1 cellular context compared by ENCODE assay signal in the genomic region with DNA sequence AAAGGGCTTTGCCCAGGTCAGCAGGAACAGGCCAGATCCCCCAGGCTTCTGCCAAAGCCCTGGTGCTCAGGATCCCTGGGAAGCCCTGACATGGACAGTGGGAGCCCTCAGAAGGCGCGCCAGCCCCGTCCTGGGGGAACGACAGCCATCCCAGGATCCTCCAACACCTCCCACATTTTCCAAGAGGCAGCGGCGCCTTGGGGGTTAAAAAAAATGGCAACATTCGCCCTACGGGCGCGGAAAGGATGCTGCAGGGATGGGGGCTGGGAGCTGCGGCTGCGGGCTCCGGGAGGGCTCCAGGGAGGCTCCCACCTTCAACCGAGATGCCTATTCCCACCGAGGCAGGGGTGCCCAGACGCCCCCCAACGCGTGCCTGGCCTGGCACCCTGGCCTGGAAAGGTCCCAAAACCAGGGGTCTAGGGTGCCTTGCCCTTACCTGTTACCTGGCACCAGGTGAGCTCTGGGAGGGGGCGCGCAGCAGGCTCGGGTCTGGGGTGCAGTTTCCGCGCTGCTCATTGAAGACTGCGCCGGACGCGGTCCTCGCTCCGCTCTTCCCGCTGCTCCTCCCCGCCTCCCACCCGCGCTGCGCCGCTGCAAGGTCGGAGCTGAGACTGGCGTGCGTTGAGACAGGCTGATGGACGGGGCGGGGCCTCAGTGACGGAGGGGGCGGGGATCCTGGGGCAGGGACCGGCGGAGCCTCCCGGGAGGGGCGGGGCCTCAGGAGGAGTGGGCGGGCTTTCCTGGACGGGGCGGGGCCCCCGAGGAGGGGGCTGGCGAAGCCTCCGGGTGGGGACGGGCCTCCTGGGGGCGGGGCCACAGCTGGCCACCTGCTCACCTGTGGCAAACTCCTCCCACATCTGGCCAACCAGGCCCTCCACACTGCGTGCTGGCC.
A peak's percentile ranks its signal among the peaks of the same experiment; 100 is the strongest.
TF ChIP-seq lines count a peak whose summit lies in the region.

A gene (minus strand): TSS at position 613 of the 892 bp plus-strand sequence. CDS start 6,228 bp downstream, outside the sequence.

TF ChIP-seq in H1, 55 proteins besides CTCF, POLR2A, EP300 and RAD21 (continued from another document):
- TF ChIP-seq CTBP2 (IDR thresholded peaks at IDR 0.05; ENCODE audit: borderline replicate concordance, insufficient read depth, insufficient read length, low read length) (no peak), TAF1 (IDR thresholded peaks at IDR 0.05; ENCODE audit: low read depth, low read length) (0 out of 2 replicates have a peak, but pooled peaks have one; percentile 18), CREB1 (IDR thresholded peaks at IDR 0.05) (peak; percentile 30; the same call in 1 of the 2 replicates), BCL11A (IDR thresholded peaks at IDR 0.05; ENCODE audit: low read depth in 2 of 2, low read length in 2 of 2) (no peak), SP1 (IDR thresholded peaks at IDR 0.05; ENCODE audit: low read depth, low read length) (peak; percentile 79), SP2 (IDR thresholded peaks at IDR 0.05; ENCODE audit: low read length) (no peak), ASH2L (IDR thresholded peaks at IDR 0.05; ENCODE audit: low read length) (peak; percentile 38), KDM5A (IDR thresholded peaks at IDR 0.05; ENCODE audit: low read length) (no peak), GABPA (IDR thresholded peaks at IDR 0.05; ENCODE audit: borderline replicate concordance, insufficient read depth, low read length) (no peak), SAP30 (IDR thresholded peaks at IDR 0.05; ENCODE audit: insufficient read depth, insufficient replicate concordance, low read length) (no peak), JUND (IDR thresholded peaks at IDR 0.05; ENCODE audit: low read length) (no peak), KDM4A (IDR thresholded peaks at IDR 0.05; ENCODE audit: low read depth, low read length, severe bottlenecking) (peak; percentile 83), TBP (IDR thresholded peaks at IDR 0.05; ENCODE audit: low read depth, low read length) (no peak), POLR2AphosphoS5 (IDR thresholded peaks at IDR 0.05; ENCODE audit: low read depth, low read length) (no peak), GTF2F1 (IDR thresholded peaks at IDR 0.05; ENCODE audit: borderline replicate concordance, low read depth, low read length) (no peak), MAFK (IDR thresholded peaks at IDR 0.05; ENCODE audit: low read depth, low read length) (no peak), EZH2 (IDR thresholded peaks at IDR 0.05; ENCODE audit: low read depth, low read length, severe bottlenecking) (no peak), SRF (IDR thresholded peaks at IDR 0.05; ENCODE audit: low read depth, low read length) (no peak), SUZ12 (IDR thresholded peaks at IDR 0.05; ENCODE audit: low read length) (no peak), SP4 (IDR thresholded peaks at IDR 0.05; ENCODE audit: low read length) (0 out of 2 replicates have a peak, but pooled peaks have one; percentile 31), RNF2 (IDR thresholded peaks at IDR 0.05; ENCODE audit: borderline replicate concordance, low read depth, low read length, missing control alignments, poor library complexity, severe bottlenecking) (no peak), BACH1 (IDR thresholded peaks at IDR 0.05; ENCODE audit: low read length) (no peak; the same call in 1 of the 2 replicates), HDAC6 (IDR thresholded peaks at IDR 0.05; ENCODE audit: low read depth, low read length) (no peak), HDAC2 (IDR thresholded peaks at IDR 0.05; ENCODE audit: borderline replicate concordance in 1 of 2, low read depth in 2 of 2, low read length in 2 of 2) (no peak), CBX5 (IDR thresholded peaks at IDR 0.05; ENCODE audit: low read depth, low read length) (no peak), KDM1A (IDR thresholded peaks at IDR 0.05; ENCODE audit: borderline replicate concordance, low read length) (no peak), SIRT6 (IDR thresholded peaks at IDR 0.05; ENCODE audit: low read length) (no peak), SIN3A (conservative IDR thresholded peaks at IDR 0.05 in 1 of 2, IDR thresholded peaks at IDR 0.05 in 1 of 2; ENCODE audit: low read depth in 1 of 2, low read length in 2 of 2) (no peak; a peak in 1 of 4 replicates), YY1 (IDR thresholded peaks at IDR 0.05; ENCODE audit: low read depth, low read length) (peak; percentile 49; the same call in 1 of the 2 replicates), ZNF274 (IDR thresholded peaks at IDR 0.05; ENCODE audit: borderline replicate concordance, extremely low read depth, low read length) (no peak), BRCA1 (IDR thresholded peaks at IDR 0.05; ENCODE audit: low read depth, low read length) (no peak), TCF12 (IDR thresholded peaks at IDR 0.05; ENCODE audit: low read depth, low read length) (no peak), FOSL1 (IDR thresholded peaks at IDR 0.05; ENCODE audit: insufficient read depth, low read depth, low read length) (no peak), TAF7 (optimal IDR thresholded peaks at IDR 0.05; ENCODE audit: borderline replicate concordance, low read depth, low read length) (no peak), TEAD4 (IDR thresholded peaks at IDR 0.05; ENCODE audit: low read depth, low read length) (no peak), PHF8 (conservative IDR thresholded peaks at IDR 0.05; ENCODE audit: low read depth, low read length) (no peak), CBX8 (IDR thresholded peaks at IDR 0.05; ENCODE audit: borderline replicate concordance, low read depth, low read length) (no peak), POU5F1 (IDR thresholded peaks at IDR 0.05; ENCODE audit: low read depth, low read length) (no peak)
- TF ChIP-seq, protein P1, sequence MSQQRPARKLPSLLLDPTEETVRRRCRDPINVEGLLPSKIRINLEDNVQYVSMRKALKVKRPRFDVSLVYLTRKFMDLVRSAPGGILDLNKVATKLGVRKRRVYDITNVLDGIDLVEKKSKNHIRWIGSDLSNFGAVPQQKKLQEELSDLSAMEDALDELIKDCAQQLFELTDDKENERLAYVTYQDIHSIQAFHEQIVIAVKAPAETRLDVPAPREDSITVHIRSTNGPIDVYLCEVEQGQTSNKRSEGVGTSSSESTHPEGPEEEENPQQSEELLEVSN (IDR thresholded peaks at IDR 0.05): 0 out of 2 replicates have a peak, but pooled peaks have one; percentile 20
- TF ChIP-seq, protein P2, sequence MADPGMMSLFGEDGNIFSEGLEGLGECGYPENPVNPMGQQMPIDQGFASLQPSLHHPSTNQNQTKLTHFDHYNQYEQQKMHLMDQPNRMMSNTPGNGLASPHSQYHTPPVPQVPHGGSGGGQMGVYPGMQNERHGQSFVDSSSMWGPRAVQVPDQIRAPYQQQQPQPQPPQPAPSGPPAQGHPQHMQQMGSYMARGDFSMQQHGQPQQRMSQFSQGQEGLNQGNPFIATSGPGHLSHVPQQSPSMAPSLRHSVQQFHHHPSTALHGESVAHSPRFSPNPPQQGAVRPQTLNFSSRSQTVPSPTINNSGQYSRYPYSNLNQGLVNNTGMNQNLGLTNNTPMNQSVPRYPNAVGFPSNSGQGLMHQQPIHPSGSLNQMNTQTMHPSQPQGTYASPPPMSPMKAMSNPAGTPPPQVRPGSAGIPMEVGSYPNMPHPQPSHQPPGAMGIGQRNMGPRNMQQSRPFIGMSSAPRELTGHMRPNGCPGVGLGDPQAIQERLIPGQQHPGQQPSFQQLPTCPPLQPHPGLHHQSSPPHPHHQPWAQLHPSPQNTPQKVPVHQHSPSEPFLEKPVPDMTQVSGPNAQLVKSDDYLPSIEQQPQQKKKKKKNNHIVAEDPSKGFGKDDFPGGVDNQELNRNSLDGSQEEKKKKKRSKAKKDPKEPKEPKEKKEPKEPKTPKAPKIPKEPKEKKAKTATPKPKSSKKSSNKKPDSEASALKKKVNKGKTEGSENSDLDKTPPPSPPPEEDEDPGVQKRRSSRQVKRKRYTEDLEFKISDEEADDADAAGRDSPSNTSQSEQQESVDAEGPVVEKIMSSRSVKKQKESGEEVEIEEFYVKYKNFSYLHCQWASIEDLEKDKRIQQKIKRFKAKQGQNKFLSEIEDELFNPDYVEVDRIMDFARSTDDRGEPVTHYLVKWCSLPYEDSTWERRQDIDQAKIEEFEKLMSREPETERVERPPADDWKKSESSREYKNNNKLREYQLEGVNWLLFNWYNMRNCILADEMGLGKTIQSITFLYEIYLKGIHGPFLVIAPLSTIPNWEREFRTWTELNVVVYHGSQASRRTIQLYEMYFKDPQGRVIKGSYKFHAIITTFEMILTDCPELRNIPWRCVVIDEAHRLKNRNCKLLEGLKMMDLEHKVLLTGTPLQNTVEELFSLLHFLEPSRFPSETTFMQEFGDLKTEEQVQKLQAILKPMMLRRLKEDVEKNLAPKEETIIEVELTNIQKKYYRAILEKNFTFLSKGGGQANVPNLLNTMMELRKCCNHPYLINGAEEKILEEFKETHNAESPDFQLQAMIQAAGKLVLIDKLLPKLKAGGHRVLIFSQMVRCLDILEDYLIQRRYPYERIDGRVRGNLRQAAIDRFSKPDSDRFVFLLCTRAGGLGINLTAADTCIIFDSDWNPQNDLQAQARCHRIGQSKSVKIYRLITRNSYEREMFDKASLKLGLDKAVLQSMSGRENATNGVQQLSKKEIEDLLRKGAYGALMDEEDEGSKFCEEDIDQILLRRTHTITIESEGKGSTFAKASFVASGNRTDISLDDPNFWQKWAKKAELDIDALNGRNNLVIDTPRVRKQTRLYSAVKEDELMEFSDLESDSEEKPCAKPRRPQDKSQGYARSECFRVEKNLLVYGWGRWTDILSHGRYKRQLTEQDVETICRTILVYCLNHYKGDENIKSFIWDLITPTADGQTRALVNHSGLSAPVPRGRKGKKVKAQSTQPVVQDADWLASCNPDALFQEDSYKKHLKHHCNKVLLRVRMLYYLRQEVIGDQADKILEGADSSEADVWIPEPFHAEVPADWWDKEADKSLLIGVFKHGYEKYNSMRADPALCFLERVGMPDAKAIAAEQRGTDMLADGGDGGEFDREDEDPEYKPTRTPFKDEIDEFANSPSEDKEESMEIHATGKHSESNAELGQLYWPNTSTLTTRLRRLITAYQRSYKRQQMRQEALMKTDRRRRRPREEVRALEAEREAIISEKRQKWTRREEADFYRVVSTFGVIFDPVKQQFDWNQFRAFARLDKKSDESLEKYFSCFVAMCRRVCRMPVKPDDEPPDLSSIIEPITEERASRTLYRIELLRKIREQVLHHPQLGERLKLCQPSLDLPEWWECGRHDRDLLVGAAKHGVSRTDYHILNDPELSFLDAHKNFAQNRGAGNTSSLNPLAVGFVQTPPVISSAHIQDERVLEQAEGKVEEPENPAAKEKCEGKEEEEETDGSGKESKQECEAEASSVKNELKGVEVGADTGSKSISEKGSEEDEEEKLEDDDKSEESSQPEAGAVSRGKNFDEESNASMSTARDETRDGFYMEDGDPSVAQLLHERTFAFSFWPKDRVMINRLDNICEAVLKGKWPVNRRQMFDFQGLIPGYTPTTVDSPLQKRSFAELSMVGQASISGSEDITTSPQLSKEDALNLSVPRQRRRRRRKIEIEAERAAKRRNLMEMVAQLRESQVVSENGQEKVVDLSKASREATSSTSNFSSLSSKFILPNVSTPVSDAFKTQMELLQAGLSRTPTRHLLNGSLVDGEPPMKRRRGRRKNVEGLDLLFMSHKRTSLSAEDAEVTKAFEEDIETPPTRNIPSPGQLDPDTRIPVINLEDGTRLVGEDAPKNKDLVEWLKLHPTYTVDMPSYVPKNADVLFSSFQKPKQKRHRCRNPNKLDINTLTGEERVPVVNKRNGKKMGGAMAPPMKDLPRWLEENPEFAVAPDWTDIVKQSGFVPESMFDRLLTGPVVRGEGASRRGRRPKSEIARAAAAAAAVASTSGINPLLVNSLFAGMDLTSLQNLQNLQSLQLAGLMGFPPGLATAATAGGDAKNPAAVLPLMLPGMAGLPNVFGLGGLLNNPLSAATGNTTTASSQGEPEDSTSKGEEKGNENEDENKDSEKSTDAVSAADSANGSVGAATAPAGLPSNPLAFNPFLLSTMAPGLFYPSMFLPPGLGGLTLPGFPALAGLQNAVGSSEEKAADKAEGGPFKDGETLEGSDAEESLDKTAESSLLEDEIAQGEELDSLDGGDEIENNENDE (IDR thresholded peaks at IDR 0.05; ENCODE audit: insufficient replicate concordance, low read length): no peak
- TF ChIP-seq, protein P3, sequence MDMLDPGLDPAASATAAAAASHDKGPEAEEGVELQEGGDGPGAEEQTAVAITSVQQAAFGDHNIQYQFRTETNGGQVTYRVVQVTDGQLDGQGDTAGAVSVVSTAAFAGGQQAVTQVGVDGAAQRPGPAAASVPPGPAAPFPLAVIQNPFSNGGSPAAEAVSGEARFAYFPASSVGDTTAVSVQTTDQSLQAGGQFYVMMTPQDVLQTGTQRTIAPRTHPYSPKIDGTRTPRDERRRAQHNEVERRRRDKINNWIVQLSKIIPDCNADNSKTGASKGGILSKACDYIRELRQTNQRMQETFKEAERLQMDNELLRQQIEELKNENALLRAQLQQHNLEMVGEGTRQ (IDR thresholded peaks at IDR 0.05; ENCODE audit: low read length): no peak
- TF ChIP-seq, protein P4, sequence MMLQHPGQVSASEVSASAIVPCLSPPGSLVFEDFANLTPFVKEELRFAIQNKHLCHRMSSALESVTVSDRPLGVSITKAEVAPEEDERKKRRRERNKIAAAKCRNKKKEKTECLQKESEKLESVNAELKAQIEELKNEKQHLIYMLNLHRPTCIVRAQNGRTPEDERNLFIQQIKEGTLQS (IDR thresholded peaks at IDR 0.05; ENCODE audit: insufficient read depth, low read depth, low read length): no peak
- TF ChIP-seq, protein P5, sequence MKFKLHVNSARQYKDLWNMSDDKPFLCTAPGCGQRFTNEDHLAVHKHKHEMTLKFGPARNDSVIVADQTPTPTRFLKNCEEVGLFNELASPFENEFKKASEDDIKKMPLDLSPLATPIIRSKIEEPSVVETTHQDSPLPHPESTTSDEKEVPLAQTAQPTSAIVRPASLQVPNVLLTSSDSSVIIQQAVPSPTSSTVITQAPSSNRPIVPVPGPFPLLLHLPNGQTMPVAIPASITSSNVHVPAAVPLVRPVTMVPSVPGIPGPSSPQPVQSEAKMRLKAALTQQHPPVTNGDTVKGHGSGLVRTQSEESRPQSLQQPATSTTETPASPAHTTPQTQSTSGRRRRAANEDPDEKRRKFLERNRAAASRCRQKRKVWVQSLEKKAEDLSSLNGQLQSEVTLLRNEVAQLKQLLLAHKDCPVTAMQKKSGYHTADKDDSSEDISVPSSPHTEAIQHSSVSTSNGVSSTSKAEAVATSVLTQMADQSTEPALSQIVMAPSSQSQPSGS (IDR thresholded peaks at IDR 0.05; ENCODE audit: low read length): no peak
